In genomic region chr3:62332771-62333381, GRCh38 we compare ENCODE assay signal across 8 cellular contexts. TPM values are rescaled to one million over a fixed set of nuclear protein-coding genes. Genes with fewer than 3 reads are reported as not detected.
DNase-seq lines count a peak whose midpoint lies in the region; ATAC-seq and TF ChIP-seq lines count a peak whose summit lies in the region.

No MANE protein-coding gene starts in this region.

- TF ChIP-seq CTCF in cardiac muscle cell (IDR thresholded peaks at IDR 0.05; ENCODE audit: low read depth, low read length), result peak; percentile 51
- peak; percentile 46; the same call in 1 of the 2 replicates for TF ChIP-seq CTCF in Panc1 (IDR thresholded peaks at IDR 0.05)
- TF ChIP-seq CTCF in transverse colon (IDR thresholded peaks at IDR 0.05), result peak in 4 of 5 experiments; percentile 37 to 46 (median 44)

- CTCF ChIA-PET in Panc1 (lab: Charles Lee), result no interaction called here

- ATAC-seq in left ventricle myocardium superior, result no peak
- ATAC-seq in Panc1, result no peak
- ATAC-seq in HG03432 (IDR thresholded peaks at IDR 0.05; ENCODE audit: unreplicated experiment), result no peak

- TF ChIP-seq POLR2A in transverse colon (IDR thresholded peaks at IDR 0.05), result no peak

- WGBS in transverse colon (ENCODE audit: low coverage in 1 of 2), 2 donors, result 45 to 55% methylated on average over 3 of the region's 3 CpGs

- H3K4me1 ChIP-seq in cardiac muscle cell (ENCODE audit: low read depth) (no peaks in the 10 kb centered on the region), Panc1 (ENCODE audit: control insufficient read depth, insufficient read depth, low read length) (no peaks in the 10 kb centered on the region), transverse colon (no peaks in the 10 kb centered on the region)

- TF ChIP-seq EP300 in transverse colon (IDR thresholded peaks at IDR 0.05; ENCODE audit: low read depth), result no peak

- H3K4me3 ChIP-seq in cardiac muscle cell, result no peak overlapping the region
- no peak overlapping the region for H3K4me3 ChIP-seq in Panc1 (ENCODE audit: low read depth in 2 of 2, low read length in 2 of 2)
- H3K4me3 ChIP-seq in transverse colon, result no peak overlapping the region

- H3K36me3 ChIP-seq in cardiac muscle cell (no peaks in the 10 kb centered on the region), Panc1 (ENCODE audit: control insufficient read depth, insufficient read depth, low read length) (no peaks in the 10 kb centered on the region; the same call in 1 of the 2 replicates), transverse colon (no peaks in the 10 kb centered on the region)

- DNase-seq in cardiac muscle cell (ENCODE audit: low read depth in 1 of 2, low spot score in 1 of 2) (peak; percentile 43 to 47), left ventricle myocardium superior (no peak), Panc1 (ENCODE audit: low read depth, low spot score) (no peak), globus pallidus (ENCODE audit: low spot score) (peak; percentile 13), transverse colon (no peak), NOMO-1 treated with DMSO at 0.1 percent for 48 hours (lab: John Stamatoyannopoulos, UW; ENCODE audit: unreplicated experiment) (no peak), HK-2 (ENCODE audit: unreplicated experiment) (no peak)

- H3K27ac ChIP-seq in cardiac muscle cell (no peak overlapping the region), Panc1 (ENCODE audit: low read length) (no peak overlapping the region), transverse colon (no peak overlapping the region)

- BruUV-seq in Panc1 (replicated peaks; lab: Mats Ljungman, UMichigan), result no TSS peak

- H3K9me3 ChIP-seq in cardiac muscle cell (ENCODE audit: low read depth), result no peaks in the 10 kb centered on the region
- no peaks in the 10 kb centered on the region for H3K9me3 ChIP-seq in Panc1 (ENCODE audit: control insufficient read depth, insufficient read depth, low read depth, low read length)
- H3K9me3 ChIP-seq in transverse colon, result no peaks in the 10 kb centered on the region

- no peaks in the 10 kb centered on the region for H3K27me3 ChIP-seq in cardiac muscle cell
- no peaks in the 10 kb centered on the region for H3K27me3 ChIP-seq in Panc1 (ENCODE audit: control insufficient read depth, insufficient read depth, low read length)
- H3K27me3 ChIP-seq in transverse colon, result no peaks in the 10 kb centered on the region

- in situ Hi-C loops in Panc1 (cut with HindIII; ENCODE audit: low pct_unique_long_range_greater_than_20kb, low sequenced_read_pairs), result no loop called here
- in situ Hi-C loops in transverse colon (cut with MboI; ENCODE audit: low pct_ligation_motif_present in 1 of 4, low pct_unique_long_range_greater_than_20kb in 1 of 4, low sequenced_read_pairs in 3 of 4), result loop anchor here in 1 of 4 donors (25.0 kb wide), 1 partner anchor 229 kb away; no protein-coding TSS in a partner anchor

- POLR2A ChIA-PET in Panc1 (lab: Charles Lee), result no interaction called here

- intact Hi-C loops in left ventricle myocardium superior (cut with micrococcal nuclease) (loop anchor here (5.0 kb wide), 1 partner anchor 224 kb away; no protein-coding TSS in a partner anchor), Panc1 (cut with micrococcal nuclease; ENCODE audit: unreplicated experiment) (loop anchor here (1.0 to 10.0 kb wide), 2 partner anchors 128 to 227 kb away; no protein-coding TSS in a partner anchor), transverse colon (cut with DNase I; ENCODE audit: low total_unique reads) (no loop called here)

RNA-seq across cellular contexts. Expression of gene FEZF2, which starts 40.5 kb away (rescaled TPM):
- not detected in 2 replicates for total RNA-seq in cardiac muscle cell
- not detected in 2 replicates for polyA plus RNA-seq in cardiac muscle cell
- not detected for total RNA-seq in left ventricle myocardium superior
- total RNA-seq in Panc1 (2021; ENCODE audit: unreplicated experiment), result not detected
- not detected for polyA plus RNA-seq in Panc1 (2012; ENCODE audit: insufficient read length)
- total RNA-seq in transverse colon, result not detected

Comparison
In these comparisons a context has a peak if more than half of its experiments do, and no peak if none do; other contexts are left out.
1. DNase-seq: peak in cardiac muscle cell (2 of 2) and globus pallidus (single experiment); none in left ventricle myocardium superior (single experiment), Panc1 (single experiment), transverse colon (single experiment), NOMO-1 treated with DMSO at 0.1 percent for 48 hours (single experiment) and HK-2 (single experiment).
2. Peak in every context shown above with its lines, with median percentiles within 50 percentile points of each other: CTCF ChIP-seq.